26 cellular contexts compared by ENCODE assay signal in the genomic region with DNA sequence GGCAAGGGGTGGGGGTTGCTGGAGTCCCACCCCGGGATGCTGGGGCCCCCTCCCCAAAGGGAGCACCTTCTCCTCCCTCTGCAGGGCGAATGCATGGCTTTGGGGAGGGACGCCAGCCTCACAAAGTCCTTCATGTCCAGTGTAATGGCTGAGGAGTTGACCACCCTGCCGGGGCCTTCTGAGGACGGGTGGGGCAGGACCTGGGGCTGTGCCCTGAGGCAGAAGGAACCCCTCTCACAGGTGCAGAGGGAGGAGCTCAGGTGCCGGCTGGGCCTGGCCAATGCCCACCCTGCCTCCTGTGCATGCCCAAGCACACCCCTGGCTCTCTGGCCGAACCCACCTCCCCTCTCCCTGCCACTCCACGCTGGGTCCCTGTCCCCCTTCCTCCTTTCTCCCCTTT.
"Had no signal": no experiment of that assay in that cellular context is flagged by ENCODE, and none has a peak within 500 bp of the region (broad histone marks: within the 10 kb centered on the region; RNA-seq: fewer than 3 reads in every experiment).

No MANE protein-coding gene starts in this region.

- H3K27ac Mint-ChIP-seq: progenitor cell of endocrine pancreas; stimulated activated naive B cell treated with anti-CD40 and anti-IgM and Interleukin-4, amounts not matched to agents 10 μg/mL and 1 μg/mL and 100 μg/mL, for 72 hours had no signal

- H3K27me3 ChIP-seq: hepatocyte, ovary, right atrium auricular region, testis, thyroid gland, upper lobe of left lung, vagina had no signal

- H3K4me2 ChIP-seq: hepatocyte had no signal

- H3K4me3 ChIP-seq: hepatocyte, left lung, lung, ovary, right atrium auricular region, skin epidermis, stomach, testis, thyroid gland, transverse colon, upper lobe of left lung, vagina had no signal

- H3K27ac ChIP-seq: hepatocyte, left lung, neutrophil, ovary, right atrium auricular region, skin epidermis, stomach, testis, transverse colon, upper lobe of left lung, vagina had no signal

- H3K36me3 ChIP-seq: left lung, neutrophil, ovary, right atrium auricular region, stomach, thyroid gland, transverse colon, upper lobe of left lung, vagina had no signal

- H3K4me3 Mint-ChIP-seq: naive thymus-derived CD8-positive, alpha-beta T cell; nephron; neural crest cell; stimulated activated naive B cell treated with anti-CD40 and anti-IgM and Interleukin-4, amounts not matched to agents 10 μg/mL and 1 μg/mL and 100 μg/mL, for 72 hours had no signal

- H3K9me3 Mint-ChIP-seq: naive thymus-derived CD8-positive, alpha-beta T cell; nephron; neural crest cell; stimulated activated naive B cell treated with anti-CD40 and anti-IgM and Interleukin-4, amounts not matched to agents 10 μg/mL and 1 μg/mL and 100 μg/mL, for 72 hours had no signal

- H3K36me3 Mint-ChIP-seq: naive thymus-derived CD8-positive, alpha-beta T cell; stimulated activated naive B cell treated with anti-CD40 and anti-IgM and Interleukin-4, amounts not matched to agents 10 μg/mL and 1 μg/mL and 100 μg/mL, for 72 hours had no signal

- ATAC-seq: left colon; left lung; naive thymus-derived CD8-positive, alpha-beta T cell; stimulated activated naive B cell treated with anti-CD40 and anti-IgM and Interleukin-4, amounts not matched to agents 10 μg/mL and 1 μg/mL and 100 μg/mL, for 72 hours; stimulated activated naive CD8-positive, alpha-beta T cell treated with anti-CD3 and anti-CD28 coated beads, Interleukin-15, Interleukin-2, amounts not matched to agents 100 U/mL and 50 U/mL, for 24 hours had no signal

- DNase-seq: kidney glomerular epithelial cell; left colon; naive thymus-derived CD8-positive, alpha-beta T cell; occipital lobe; stimulated activated CD4-positive, alpha-beta T cell treated with anti-CD3 and anti-CD28 coated beads, Interleukin-12 subunit alpha, Interleukin-12 subunit beta, amount 100 ng/mL, for 4 hours; stimulated activated CD4-positive, alpha-beta T cell treated with anti-CD3 and anti-CD28 coated beads, Interleukin-15, amount 100 ng/mL, for 24 hours; stimulated activated CD4-positive, alpha-beta T cell treated with anti-CD3 and anti-CD28 coated beads, Interleukin-2, amount 100 ng/mL, for 24 hours; stimulated activated CD4-positive, alpha-beta T cell treated with anti-CD3 and anti-CD28 coated beads, Interleukin-4, amount 100 ng/mL, for 1 hour; stimulated activated naive B cell treated with anti-CD40 and anti-IgM and Interleukin-4, amounts not matched to agents 10 μg/mL and 1 μg/mL and 100 μg/mL, for 72 hours; stimulated activated naive CD8-positive, alpha-beta T cell treated with anti-CD3 and anti-CD28 coated beads, Interleukin-15, Interleukin-2, amounts not matched to agents 100 U/mL and 50 U/mL, for 24 hours; stomach; testis; thyroid gland; transverse colon had no signal

- H3K9me3 ChIP-seq: left lung, neutrophil, ovary, right atrium auricular region, stomach, testis, thyroid gland, transverse colon, upper lobe of left lung, vagina had no signal

- H2AFZ ChIP-seq: hepatocyte had no signal
